10 cellular contexts compared by ENCODE assay signal in the genomic region with DNA sequence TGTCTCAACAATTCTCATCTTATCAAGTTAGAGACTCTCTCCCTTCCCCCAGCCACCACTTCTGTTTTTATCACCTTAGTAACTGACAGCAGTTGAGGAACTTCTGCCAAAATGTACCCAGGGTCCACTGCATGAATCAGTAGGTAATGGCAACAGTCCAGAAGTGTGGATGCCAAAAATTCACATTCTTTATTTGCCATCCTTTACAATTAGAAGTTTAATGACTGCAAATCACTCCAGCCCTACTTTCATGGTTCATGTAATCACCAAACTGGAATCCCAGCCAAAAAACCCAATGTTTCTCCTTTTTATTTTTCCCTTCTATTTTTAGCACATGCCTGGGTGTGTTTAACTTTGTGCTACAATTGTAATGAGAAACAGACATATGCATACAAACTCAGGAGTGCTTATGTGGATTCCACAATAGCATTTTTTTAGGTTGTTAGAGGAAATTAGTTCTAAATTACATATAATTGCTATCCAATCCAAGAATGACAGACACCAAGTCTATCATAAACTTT.
DNase-seq lines count a peak whose midpoint lies in the region; ATAC-seq and TF ChIP-seq lines count a peak whose summit lies in the region.
"Had no signal": no experiment of that assay in that cellular context is flagged by ENCODE, and none has a peak within 500 bp of the region (broad histone marks: within the 10 kb centered on the region; RNA-seq: fewer than 3 reads in every experiment).

No MANE protein-coding gene starts in this region.

- ATAC-seq in SK-N-SH treated with all-trans-retinoic acid at 6 μM for 48 hours = peak; percentile 85
- ATAC-seq: GM23338 had no signal

- H3K4me1 ChIP-seq in ACC112 (ENCODE audit: control insufficient read depth, insufficient read depth, low read length, unreplicated experiment) (peaks cover 25% of the 10 kb centered on the region), left ventricle myocardium inferior (peaks cover 54% of the 10 kb centered on the region)

- no peak for TF ChIP-seq CTCF in left ventricle myocardium inferior (IDR thresholded peaks at IDR 0.05; ENCODE audit: borderline replicate concordance)

- no peaks in the 10 kb centered on the region for H3K79me2 ChIP-seq in ACC112 (ENCODE audit: control insufficient read depth, insufficient read depth, low read length, unreplicated experiment)

- no peak overlapping the region for H2AFZ ChIP-seq in ACC112 (ENCODE audit: low read length, unreplicated experiment)
- H2AFZ ChIP-seq: GM23338 had no signal

- H3K27ac ChIP-seq in ACC112 (ENCODE audit: low read depth, low read length) = peak overlapping the region; percentile 32; the same call in 1 of the 2 replicates
- peak overlapping the region; percentile 44 for H3K27ac ChIP-seq in left ventricle myocardium inferior (replicated peaks)

- DNase-seq in LHCN-M2 (ENCODE audit: low read depth) (peak; percentile 57), left ventricle myocardium inferior (no peak), cortex of kidney (lab: John Stamatoyannopoulos, UW) (no peak), activated T-cell treated with anti-CD3 and anti-CD28 coated beads for 4 hours (no peak), DMS153 (lab: John Stamatoyannopoulos, UW) (no peak)
- no peak for DNase-seq in activated effector memory CD4-positive, alpha-beta T cell treated with Interleukin-2 at 50 U/mL for 16 hours
- DNase-seq: Caco-2 had no signal

- no peak overlapping the region for H3K4me3 ChIP-seq in ACC112 (ENCODE audit: low read depth, low read length)
- H3K4me3 ChIP-seq in left ventricle myocardium inferior = no peak overlapping the region
- H3K4me3 ChIP-seq: GM23338 had no signal

- H3K9me3 ChIP-seq in left ventricle myocardium inferior (replicated peaks) = no peaks in the 10 kb centered on the region
- H3K9me3 ChIP-seq: Caco-2 had no signal

- no peaks in the 10 kb centered on the region for H3K36me3 ChIP-seq in ACC112 (ENCODE audit: insufficient read depth, low read length)
- H3K36me3 ChIP-seq in left ventricle myocardium inferior = peaks cover 12% of the 10 kb centered on the region

- no peaks in the 10 kb centered on the region for H3K27me3 ChIP-seq in ACC112 (ENCODE audit: insufficient read depth, low read length)
- H3K27me3 ChIP-seq in left ventricle myocardium inferior (ENCODE audit: low read depth) = no peaks in the 10 kb centered on the region

- intact Hi-C loops in left ventricle myocardium inferior (cut with micrococcal nuclease) = no loop called here

TF ChIP-seq in SK-N-SH treated with all-trans-retinoic acid at 6 μM for 48 hours, 23 proteins besides CTCF, POLR2A, EP300 and RAD21 (continues in another document):
- TF ChIP-seq OSR1 (CRISPR knock-in tag; IDR thresholded peaks at IDR 0.05) = no peak
- TF ChIP-seq, protein P1, sequence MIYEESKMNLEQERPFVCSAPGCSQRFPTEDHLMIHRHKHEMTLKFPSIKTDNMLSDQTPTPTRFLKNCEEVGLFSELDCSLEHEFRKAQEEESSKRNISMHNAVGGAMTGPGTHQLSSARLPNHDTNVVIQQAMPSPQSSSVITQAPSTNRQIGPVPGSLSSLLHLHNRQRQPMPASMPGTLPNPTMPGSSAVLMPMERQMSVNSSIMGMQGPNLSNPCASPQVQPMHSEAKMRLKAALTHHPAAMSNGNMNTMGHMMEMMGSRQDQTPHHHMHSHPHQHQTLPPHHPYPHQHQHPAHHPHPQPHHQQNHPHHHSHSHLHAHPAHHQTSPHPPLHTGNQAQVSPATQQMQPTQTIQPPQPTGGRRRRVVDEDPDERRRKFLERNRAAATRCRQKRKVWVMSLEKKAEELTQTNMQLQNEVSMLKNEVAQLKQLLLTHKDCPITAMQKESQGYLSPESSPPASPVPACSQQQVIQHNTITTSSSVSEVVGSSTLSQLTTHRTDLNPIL (CRISPR knock-in tag; IDR thresholded peaks at IDR 0.05; ENCODE audit: low read depth) = peak; percentile 59; the same call in 1 of the 2 replicates
- TF ChIP-seq ESRRG (CRISPR knock-in tag; IDR thresholded peaks at IDR 0.05) = no peak
- TF ChIP-seq TCF4 (CRISPR knock-in tag; IDR thresholded peaks at IDR 0.05; ENCODE audit: borderline replicate concordance) = peak; percentile 76
- peak; percentile 97 for TF ChIP-seq ISL1 (CRISPR knock-in tag; IDR thresholded peaks at IDR 0.05)
- no peak for TF ChIP-seq ZNF565 (CRISPR knock-in tag; conservative IDR thresholded peaks at IDR 0.05; ENCODE audit: low read depth)
- TF ChIP-seq, protein P2, sequence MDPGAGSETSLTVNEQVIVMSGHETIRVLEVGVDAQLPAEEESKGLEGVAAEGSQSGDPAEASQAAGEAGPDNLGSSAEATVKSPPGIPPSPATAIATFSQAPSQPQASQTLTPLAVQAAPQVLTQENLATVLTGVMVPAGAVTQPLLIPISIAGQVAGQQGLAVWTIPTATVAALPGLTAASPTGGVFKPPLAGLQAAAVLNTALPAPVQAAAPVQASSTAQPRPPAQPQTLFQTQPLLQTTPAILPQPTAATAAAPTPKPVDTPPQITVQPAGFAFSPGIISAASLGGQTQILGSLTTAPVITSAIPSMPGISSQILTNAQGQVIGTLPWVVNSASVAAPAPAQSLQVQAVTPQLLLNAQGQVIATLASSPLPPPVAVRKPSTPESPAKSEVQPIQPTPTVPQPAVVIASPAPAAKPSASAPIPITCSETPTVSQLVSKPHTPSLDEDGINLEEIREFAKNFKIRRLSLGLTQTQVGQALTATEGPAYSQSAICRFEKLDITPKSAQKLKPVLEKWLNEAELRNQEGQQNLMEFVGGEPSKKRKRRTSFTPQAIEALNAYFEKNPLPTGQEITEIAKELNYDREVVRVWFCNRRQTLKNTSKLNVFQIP (CRISPR knock-in tag; IDR thresholded peaks at IDR 0.05; ENCODE audit: borderline replicate concordance, low read depth) = 0 out of 2 replicates have a peak, but pooled peaks have one; percentile 50
- no peak for TF ChIP-seq PPARA (CRISPR knock-in tag; IDR thresholded peaks at IDR 0.05; ENCODE audit: borderline replicate concordance)
- peak; percentile 75 for TF ChIP-seq ZC3H10 (CRISPR knock-in tag; IDR thresholded peaks at IDR 0.05)
- no peak for TF ChIP-seq BACH2 (CRISPR knock-in tag; IDR thresholded peaks at IDR 0.05; ENCODE audit: borderline replicate concordance)
- no peak for TF ChIP-seq ZFP3 (CRISPR knock-in tag; IDR thresholded peaks at IDR 0.05)
- no peak for TF ChIP-seq TOX (CRISPR knock-in tag; IDR thresholded peaks at IDR 0.05; ENCODE audit: borderline replicate concordance)
- TF ChIP-seq ARNTL (CRISPR knock-in tag; IDR thresholded peaks at IDR 0.05; ENCODE audit: borderline replicate concordance, low read depth) = no peak
- no peak for TF ChIP-seq CSDC2 (CRISPR knock-in tag; IDR thresholded peaks at IDR 0.05)
- TF ChIP-seq, protein P3, sequence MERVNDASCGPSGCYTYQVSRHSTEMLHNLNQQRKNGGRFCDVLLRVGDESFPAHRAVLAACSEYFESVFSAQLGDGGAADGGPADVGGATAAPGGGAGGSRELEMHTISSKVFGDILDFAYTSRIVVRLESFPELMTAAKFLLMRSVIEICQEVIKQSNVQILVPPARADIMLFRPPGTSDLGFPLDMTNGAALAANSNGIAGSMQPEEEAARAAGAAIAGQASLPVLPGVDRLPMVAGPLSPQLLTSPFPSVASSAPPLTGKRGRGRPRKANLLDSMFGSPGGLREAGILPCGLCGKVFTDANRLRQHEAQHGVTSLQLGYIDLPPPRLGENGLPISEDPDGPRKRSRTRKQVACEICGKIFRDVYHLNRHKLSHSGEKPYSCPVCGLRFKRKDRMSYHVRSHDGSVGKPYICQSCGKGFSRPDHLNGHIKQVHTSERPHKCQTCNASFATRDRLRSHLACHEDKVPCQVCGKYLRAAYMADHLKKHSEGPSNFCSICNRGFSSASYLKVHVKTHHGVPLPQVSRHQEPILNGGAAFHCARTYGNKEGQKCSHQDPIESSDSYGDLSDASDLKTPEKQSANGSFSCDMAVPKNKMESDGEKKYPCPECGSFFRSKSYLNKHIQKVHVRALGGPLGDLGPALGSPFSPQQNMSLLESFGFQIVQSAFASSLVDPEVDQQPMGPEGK (CRISPR knock-in tag; IDR thresholded peaks at IDR 0.05; ENCODE audit: borderline replicate concordance) = no peak
- no peak for TF ChIP-seq SNAI2 (CRISPR knock-in tag; IDR thresholded peaks at IDR 0.05)
- TF ChIP-seq GLIS3 (CRISPR knock-in tag; IDR thresholded peaks at IDR 0.05) = no peak
- TF ChIP-seq, protein P4, sequence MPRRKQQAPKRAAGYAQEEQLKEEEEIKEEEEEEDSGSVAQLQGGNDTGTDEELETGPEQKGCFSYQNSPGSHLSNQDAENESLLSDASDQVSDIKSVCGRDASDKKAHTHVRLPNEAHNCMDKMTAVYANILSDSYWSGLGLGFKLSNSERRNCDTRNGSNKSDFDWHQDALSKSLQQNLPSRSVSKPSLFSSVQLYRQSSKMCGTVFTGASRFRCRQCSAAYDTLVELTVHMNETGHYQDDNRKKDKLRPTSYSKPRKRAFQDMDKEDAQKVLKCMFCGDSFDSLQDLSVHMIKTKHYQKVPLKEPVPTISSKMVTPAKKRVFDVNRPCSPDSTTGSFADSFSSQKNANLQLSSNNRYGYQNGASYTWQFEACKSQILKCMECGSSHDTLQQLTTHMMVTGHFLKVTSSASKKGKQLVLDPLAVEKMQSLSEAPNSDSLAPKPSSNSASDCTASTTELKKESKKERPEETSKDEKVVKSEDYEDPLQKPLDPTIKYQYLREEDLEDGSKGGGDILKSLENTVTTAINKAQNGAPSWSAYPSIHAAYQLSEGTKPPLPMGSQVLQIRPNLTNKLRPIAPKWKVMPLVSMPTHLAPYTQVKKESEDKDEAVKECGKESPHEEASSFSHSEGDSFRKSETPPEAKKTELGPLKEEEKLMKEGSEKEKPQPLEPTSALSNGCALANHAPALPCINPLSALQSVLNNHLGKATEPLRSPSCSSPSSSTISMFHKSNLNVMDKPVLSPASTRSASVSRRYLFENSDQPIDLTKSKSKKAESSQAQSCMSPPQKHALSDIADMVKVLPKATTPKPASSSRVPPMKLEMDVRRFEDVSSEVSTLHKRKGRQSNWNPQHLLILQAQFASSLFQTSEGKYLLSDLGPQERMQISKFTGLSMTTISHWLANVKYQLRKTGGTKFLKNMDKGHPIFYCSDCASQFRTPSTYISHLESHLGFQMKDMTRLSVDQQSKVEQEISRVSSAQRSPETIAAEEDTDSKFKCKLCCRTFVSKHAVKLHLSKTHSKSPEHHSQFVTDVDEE (CRISPR knock-in tag; IDR thresholded peaks at IDR 0.05) = peak; percentile 73; the same call in 1 of the 2 replicates
- no peak for TF ChIP-seq ZNF70 (CRISPR knock-in tag; IDR thresholded peaks at IDR 0.05)
- TF ChIP-seq ZNF8 (CRISPR knock-in tag; IDR thresholded peaks at IDR 0.05) = no peak
- TF ChIP-seq RARB (CRISPR knock-in tag; IDR thresholded peaks at IDR 0.05) = no peak
